ENCODE assay signal across 1 cellular context in the genomic region with DNA sequence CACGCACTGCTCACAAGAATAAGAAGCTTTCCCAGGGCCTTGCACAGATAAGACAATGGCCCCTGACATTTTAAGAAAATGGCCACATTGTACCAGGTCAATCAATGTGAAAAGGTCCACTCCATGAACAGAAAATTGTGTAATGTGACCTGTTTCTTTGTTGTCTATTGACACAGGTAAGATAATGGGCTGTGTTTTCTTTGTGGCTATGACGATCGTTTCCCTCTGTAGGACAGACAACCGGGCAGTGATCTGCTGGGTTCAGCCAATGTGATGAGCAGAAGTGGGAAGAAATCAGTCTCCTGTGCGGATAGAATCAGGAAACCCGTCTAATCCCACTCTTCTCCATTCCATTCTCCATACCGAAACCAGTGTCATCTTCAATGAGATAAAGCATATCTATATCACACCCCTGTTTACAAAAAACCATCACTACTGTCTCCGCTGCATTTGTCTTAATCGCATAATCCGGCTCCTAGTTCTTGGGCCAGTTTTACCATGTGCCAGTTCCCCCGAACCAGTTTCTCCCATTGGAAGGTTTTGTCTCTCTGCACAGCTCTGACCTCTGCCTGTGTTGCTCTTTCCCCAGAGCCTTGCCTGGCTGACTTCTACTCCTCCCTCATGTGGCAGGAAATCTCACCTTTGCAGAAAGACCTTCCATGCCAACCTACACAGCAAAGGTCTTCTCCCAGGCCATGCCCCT.
A peak's percentile ranks its signal among the peaks of the same experiment; 100 is the strongest.
TF ChIP-seq lines count a peak whose summit lies in the region.

No MANE protein-coding gene starts in this region.

TF ChIP-seq in HepG2, 621 proteins besides CTCF, POLR2A, EP300 and RAD21 (continued from another document and continues in another):
- TF ChIP-seq XRCC5 (optimal IDR thresholded peaks at IDR 0.05; ENCODE audit: low read length) (peak; percentile 15), PHF5A (CRISPR knock-in tag; IDR thresholded peaks at IDR 0.05; ENCODE audit: low read depth, unreplicated experiment) (peak; percentile 32), ZNF776 (CRISPR knock-in tag; IDR thresholded peaks at IDR 0.05) (no peak), ZNF644 (CRISPR knock-in tag; IDR thresholded peaks at IDR 0.05; ENCODE audit: low read depth) (peak; percentile 96), CCAR2 (optimal IDR thresholded peaks at IDR 0.05; ENCODE audit: low read depth, low read length) (no peak), HOXA5 (CRISPR knock-in tag; IDR thresholded peaks at IDR 0.05) (peak; percentile 28; the same call in 1 of the 2 replicates), ISX (CRISPR knock-in tag; conservative IDR thresholded peaks at IDR 0.05) (no peak), ZNF766 (CRISPR knock-in tag; IDR thresholded peaks at IDR 0.05; ENCODE audit: borderline replicate concordance) (peak; percentile 39; the same call in 1 of the 2 replicates), ZNF749 (CRISPR knock-in tag; IDR thresholded peaks at IDR 0.05; ENCODE audit: borderline replicate concordance) (no peak), RELA (CRISPR knock-in tag; IDR thresholded peaks at IDR 0.05) (no peak), ZNF546 (CRISPR knock-in tag; conservative IDR thresholded peaks at IDR 0.05) (0 out of 2 replicates have a peak, but pooled peaks have one; percentile 18), ZMYM4 (CRISPR knock-in tag; IDR thresholded peaks at IDR 0.05) (peak; percentile 95), FOXK1 (CRISPR knock-in tag; IDR thresholded peaks at IDR 0.05; ENCODE audit: borderline replicate concordance, low read depth) (peak; percentile 98), KDM6A (CRISPR knock-in tag; IDR thresholded peaks at IDR 0.05; ENCODE audit: low read depth) (peak; percentile 82), SRSF1 (optimal IDR thresholded peaks at IDR 0.05; ENCODE audit: low read depth, low read length) (no peak), SIN3A (IDR thresholded peaks at IDR 0.05; ENCODE audit: borderline replicate concordance, low read depth, low read length) (no peak), SMAD3 (CRISPR knock-in tag; IDR thresholded peaks at IDR 0.05) (peak; percentile 97), ZSCAN21 (CRISPR knock-in tag; IDR thresholded peaks at IDR 0.05; ENCODE audit: borderline replicate concordance) (no peak), PITX1 (CRISPR knock-in tag; IDR thresholded peaks at IDR 0.05) (peak; percentile 58; the same call in 1 of the 2 replicates), ZBTB2 (CRISPR knock-in tag; IDR thresholded peaks at IDR 0.05; ENCODE audit: low read depth) (no peak), NBN (conservative IDR thresholded peaks at IDR 0.05) (no peak), ZBTB25 (CRISPR knock-in tag; IDR thresholded peaks at IDR 0.05) (peak; percentile 96), NFRKB (IDR thresholded peaks at IDR 0.05) (no peak), ZNF747 (CRISPR knock-in tag; IDR thresholded peaks at IDR 0.05; ENCODE audit: borderline replicate concordance) (0 out of 2 replicates have a peak, but pooled peaks have one; percentile 7), ZNF562 (CRISPR knock-in tag; IDR thresholded peaks at IDR 0.05; ENCODE audit: borderline replicate concordance) (no peak), ZFY (CRISPR knock-in tag; IDR thresholded peaks at IDR 0.05) (peak; percentile 29; the same call in 1 of the 2 replicates), ZBTB14 (CRISPR knock-in tag; IDR thresholded peaks at IDR 0.05) (no peak), GATAD2A (CRISPR knock-in tag; IDR thresholded peaks at IDR 0.05) (peak; percentile 100), HNRNPL (IDR thresholded peaks at IDR 0.05; ENCODE audit: low read depth, low read length) (no peak), ZNF124 (CRISPR knock-in tag; IDR thresholded peaks at IDR 0.05) (peak; percentile 96), HDAC1 (CRISPR knock-in tag; IDR thresholded peaks at IDR 0.05) (peak; percentile 95), ZNF33A (CRISPR knock-in tag; IDR thresholded peaks at IDR 0.05; ENCODE audit: borderline replicate concordance) (no peak), ZBTB7B (CRISPR knock-in tag; IDR thresholded peaks at IDR 0.05) (0 out of 2 replicates have a peak, but pooled peaks have one; percentile 69), ZNF256 (CRISPR knock-in tag; conservative IDR thresholded peaks at IDR 0.05) (no peak), ZNF737 (CRISPR knock-in tag; IDR thresholded peaks at IDR 0.05; ENCODE audit: borderline replicate concordance) (no peak), ZNF761 (CRISPR knock-in tag; conservative IDR thresholded peaks at IDR 0.05) (peak; percentile 54; the same call in 1 of the 2 replicates), MTF2 (CRISPR knock-in tag; IDR thresholded peaks at IDR 0.05; ENCODE audit: borderline replicate concordance) (no peak), ZNF34 (CRISPR knock-in tag; IDR thresholded peaks at IDR 0.05; ENCODE audit: borderline replicate concordance) (no peak), ZNF331 (CRISPR knock-in tag; IDR thresholded peaks at IDR 0.05) (peak; percentile 97), NCOA2 (CRISPR knock-in tag; IDR thresholded peaks at IDR 0.05) (peak; percentile 94), MAX (IDR thresholded peaks at IDR 0.05) (peak; percentile 44; the same call in 1 of the 2 replicates), SALL1 (CRISPR knock-in tag; IDR thresholded peaks at IDR 0.05) (peak; percentile 90), JUNB (CRISPR knock-in tag; IDR thresholded peaks at IDR 0.05; ENCODE audit: borderline replicate concordance) (no peak), ZSCAN20 (CRISPR knock-in tag; IDR thresholded peaks at IDR 0.05; ENCODE audit: borderline replicate concordance) (no peak), PAF1 (CRISPR knock-in tag; IDR thresholded peaks at IDR 0.05) (no peak), MAFG (CRISPR knock-in tag; IDR thresholded peaks at IDR 0.05) (no peak), ZNF567 (CRISPR knock-in tag; IDR thresholded peaks at IDR 0.05; ENCODE audit: borderline replicate concordance) (no peak), IKZF4 (CRISPR knock-in tag; IDR thresholded peaks at IDR 0.05; ENCODE audit: borderline replicate concordance, low read depth, not compliant biosample characterization) (no peak), ZNF207 (IDR thresholded peaks at IDR 0.05; ENCODE audit: borderline replicate concordance) (no peak), ZNF33B (CRISPR knock-in tag; IDR thresholded peaks at IDR 0.05) (no peak), RARG (CRISPR knock-in tag; IDR thresholded peaks at IDR 0.05; ENCODE audit: low read depth) (no peak), THAP7 (CRISPR knock-in tag; IDR thresholded peaks at IDR 0.05) (no peak), RNF2 (conservative IDR thresholded peaks at IDR 0.05; ENCODE audit: low read depth) (no peak)
- TF ChIP-seq, protein P1, sequence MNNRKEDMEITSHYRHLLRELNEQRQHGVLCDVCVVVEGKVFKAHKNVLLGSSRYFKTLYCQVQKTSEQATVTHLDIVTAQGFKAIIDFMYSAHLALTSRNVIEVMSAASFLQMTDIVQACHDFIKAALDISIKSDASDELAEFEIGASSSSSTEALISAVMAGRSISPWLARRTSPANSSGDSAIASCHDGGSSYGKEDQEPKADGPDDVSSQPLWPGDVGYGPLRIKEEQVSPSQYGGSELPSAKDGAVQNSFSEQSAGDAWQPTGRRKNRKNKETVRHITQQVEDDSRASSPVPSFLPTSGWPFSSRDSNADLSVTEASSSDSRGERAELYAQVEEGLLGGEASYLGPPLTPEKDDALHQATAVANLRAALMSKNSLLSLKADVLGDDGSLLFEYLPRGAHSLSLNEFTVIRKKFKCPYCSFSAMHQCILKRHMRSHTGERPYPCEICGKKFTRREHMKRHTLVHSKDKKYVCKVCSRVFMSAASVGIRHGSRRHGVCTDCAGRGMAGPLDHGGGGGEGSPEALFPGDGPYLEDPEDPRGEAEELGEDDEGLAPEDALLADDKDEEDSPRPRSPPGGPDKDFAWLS (CRISPR knock-in tag; IDR thresholded peaks at IDR 0.05; ENCODE audit: borderline replicate concordance), result no peak
- TF ChIP-seq, protein P2, sequence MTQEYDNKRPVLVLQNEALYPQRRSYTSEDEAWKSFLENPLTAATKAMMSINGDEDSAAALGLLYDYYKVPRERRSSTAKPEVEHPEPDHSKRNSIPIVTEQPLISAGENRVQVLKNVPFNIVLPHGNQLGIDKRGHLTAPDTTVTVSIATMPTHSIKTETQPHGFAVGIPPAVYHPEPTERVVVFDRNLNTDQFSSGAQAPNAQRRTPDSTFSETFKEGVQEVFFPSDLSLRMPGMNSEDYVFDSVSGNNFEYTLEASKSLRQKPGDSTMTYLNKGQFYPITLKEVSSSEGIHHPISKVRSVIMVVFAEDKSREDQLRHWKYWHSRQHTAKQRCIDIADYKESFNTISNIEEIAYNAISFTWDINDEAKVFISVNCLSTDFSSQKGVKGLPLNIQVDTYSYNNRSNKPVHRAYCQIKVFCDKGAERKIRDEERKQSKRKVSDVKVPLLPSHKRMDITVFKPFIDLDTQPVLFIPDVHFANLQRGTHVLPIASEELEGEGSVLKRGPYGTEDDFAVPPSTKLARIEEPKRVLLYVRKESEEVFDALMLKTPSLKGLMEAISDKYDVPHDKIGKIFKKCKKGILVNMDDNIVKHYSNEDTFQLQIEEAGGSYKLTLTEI (CRISPR knock-in tag; conservative IDR thresholded peaks at IDR 0.05), result no peak
- TF ChIP-seq, protein P3, sequence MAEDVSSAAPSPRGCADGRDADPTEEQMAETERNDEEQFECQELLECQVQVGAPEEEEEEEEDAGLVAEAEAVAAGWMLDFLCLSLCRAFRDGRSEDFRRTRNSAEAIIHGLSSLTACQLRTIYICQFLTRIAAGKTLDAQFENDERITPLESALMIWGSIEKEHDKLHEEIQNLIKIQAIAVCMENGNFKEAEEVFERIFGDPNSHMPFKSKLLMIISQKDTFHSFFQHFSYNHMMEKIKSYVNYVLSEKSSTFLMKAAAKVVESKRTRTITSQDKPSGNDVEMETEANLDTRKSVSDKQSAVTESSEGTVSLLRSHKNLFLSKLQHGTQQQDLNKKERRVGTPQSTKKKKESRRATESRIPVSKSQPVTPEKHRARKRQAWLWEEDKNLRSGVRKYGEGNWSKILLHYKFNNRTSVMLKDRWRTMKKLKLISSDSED (CRISPR knock-in tag; IDR thresholded peaks at IDR 0.05), result no peak
- TF ChIP-seq, protein P4, sequence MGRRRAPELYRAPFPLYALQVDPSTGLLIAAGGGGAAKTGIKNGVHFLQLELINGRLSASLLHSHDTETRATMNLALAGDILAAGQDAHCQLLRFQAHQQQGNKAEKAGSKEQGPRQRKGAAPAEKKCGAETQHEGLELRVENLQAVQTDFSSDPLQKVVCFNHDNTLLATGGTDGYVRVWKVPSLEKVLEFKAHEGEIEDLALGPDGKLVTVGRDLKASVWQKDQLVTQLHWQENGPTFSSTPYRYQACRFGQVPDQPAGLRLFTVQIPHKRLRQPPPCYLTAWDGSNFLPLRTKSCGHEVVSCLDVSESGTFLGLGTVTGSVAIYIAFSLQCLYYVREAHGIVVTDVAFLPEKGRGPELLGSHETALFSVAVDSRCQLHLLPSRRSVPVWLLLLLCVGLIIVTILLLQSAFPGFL (CRISPR knock-in tag; IDR thresholded peaks at IDR 0.05), result no peak
- TF ChIP-seq, protein P5, sequence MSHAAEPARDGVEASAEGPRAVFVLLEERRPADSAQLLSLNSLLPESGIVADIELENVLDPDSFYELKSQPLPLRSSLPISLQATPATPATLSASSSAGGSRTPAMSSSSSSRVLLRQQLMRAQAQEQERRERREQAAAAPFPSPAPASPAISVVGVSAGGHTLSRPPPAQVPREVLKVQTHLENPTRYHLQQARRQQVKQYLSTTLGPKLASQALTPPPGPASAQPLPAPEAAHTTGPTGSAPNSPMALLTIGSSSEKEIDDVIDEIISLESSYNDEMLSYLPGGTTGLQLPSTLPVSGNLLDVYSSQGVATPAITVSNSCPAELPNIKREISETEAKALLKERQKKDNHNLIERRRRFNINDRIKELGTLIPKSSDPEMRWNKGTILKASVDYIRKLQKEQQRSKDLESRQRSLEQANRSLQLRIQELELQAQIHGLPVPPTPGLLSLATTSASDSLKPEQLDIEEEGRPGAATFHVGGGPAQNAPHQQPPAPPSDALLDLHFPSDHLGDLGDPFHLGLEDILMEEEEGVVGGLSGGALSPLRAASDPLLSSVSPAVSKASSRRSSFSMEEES (CRISPR knock-in tag; IDR thresholded peaks at IDR 0.05), result peak; percentile 71; the same call in 1 of the 2 replicates
